1 cellular context compared by ENCODE assay signal in the genomic region with DNA sequence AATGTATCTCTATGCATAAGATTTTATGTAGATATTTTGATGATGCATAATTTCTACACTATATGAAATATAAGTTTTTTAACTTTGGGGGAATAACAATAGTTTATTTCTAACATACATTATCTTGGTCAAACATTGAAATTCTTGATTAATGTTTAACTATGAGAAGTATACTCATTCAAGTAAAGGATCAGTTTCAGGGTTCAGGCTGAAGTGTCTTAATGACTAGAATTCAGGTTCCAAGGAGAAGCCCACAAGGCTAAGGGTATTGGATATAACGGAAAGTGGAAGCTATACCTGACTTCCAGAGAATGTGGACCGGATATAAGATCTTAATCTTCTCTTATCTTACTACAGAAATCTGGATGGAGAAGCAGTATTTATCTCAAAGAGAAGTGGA.
TF ChIP-seq lines count a peak whose summit lies in the region.

A gene with protein sequence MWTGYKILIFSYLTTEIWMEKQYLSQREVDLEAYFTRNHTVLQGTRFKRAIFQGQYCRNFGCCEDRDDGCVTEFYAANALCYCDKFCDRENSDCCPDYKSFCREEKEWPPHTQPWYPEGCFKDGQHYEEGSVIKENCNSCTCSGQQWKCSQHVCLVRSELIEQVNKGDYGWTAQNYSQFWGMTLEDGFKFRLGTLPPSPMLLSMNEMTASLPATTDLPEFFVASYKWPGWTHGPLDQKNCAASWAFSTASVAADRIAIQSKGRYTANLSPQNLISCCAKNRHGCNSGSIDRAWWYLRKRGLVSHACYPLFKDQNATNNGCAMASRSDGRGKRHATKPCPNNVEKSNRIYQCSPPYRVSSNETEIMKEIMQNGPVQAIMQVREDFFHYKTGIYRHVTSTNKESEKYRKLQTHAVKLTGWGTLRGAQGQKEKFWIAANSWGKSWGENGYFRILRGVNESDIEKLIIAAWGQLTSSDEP (plus strand): TSS at position 202 of the 400 bp plus-strand sequence. CDS start 110 bp downstream, at position 312.

TF ChIP-seq in GM12878, 131 proteins besides CTCF, POLR2A, EP300 and RAD21:
- TF ChIP-seq IRF4 (IDR thresholded peaks at IDR 0.05; ENCODE audit: low read depth, low read length) (no peak), ZNF384 (IDR thresholded peaks at IDR 0.05; ENCODE audit: borderline replicate concordance, low read depth, low read length) (no peak), NFXL1 (IDR thresholded peaks at IDR 0.05; ENCODE audit: borderline replicate concordance) (no peak), CEBPB (IDR thresholded peaks at IDR 0.05; ENCODE audit: borderline replicate concordance in 1 of 2, low read depth in 2 of 2, low read length in 2 of 2) (no peak), CBX3 (IDR thresholded peaks at IDR 0.05; ENCODE audit: borderline replicate concordance, low read depth) (no peak), MXI1 (IDR thresholded peaks at IDR 0.05; ENCODE audit: low read depth, low read length) (no peak), MEF2B (IDR thresholded peaks at IDR 0.05; ENCODE audit: partially characterized antibody, poor library complexity, severe bottlenecking) (no peak), TCF12 (IDR thresholded peaks at IDR 0.05; ENCODE audit: low read depth, low read length) (no peak), FOS (IDR thresholded peaks at IDR 0.05; ENCODE audit: borderline replicate concordance, extremely low read depth, insufficient read length) (no peak), STAT3 (IDR thresholded peaks at IDR 0.05; ENCODE audit: low read depth, low read length) (no peak), RUNX3 (IDR thresholded peaks at IDR 0.05; ENCODE audit: low read length) (no peak), POU2F2 (IDR thresholded peaks at IDR 0.05; ENCODE audit: borderline replicate concordance, low read depth, low read length) (no peak), LARP7 (IDR thresholded peaks at IDR 0.05) (no peak), BACH1 (IDR thresholded peaks at IDR 0.05; ENCODE audit: borderline replicate concordance) (no peak), BRCA1 (IDR thresholded peaks at IDR 0.05; ENCODE audit: low read depth, low read length) (no peak), ASH2L (IDR thresholded peaks at IDR 0.05; ENCODE audit: borderline replicate concordance, low read depth) (no peak)
- TF ChIP-seq, protein P1, sequence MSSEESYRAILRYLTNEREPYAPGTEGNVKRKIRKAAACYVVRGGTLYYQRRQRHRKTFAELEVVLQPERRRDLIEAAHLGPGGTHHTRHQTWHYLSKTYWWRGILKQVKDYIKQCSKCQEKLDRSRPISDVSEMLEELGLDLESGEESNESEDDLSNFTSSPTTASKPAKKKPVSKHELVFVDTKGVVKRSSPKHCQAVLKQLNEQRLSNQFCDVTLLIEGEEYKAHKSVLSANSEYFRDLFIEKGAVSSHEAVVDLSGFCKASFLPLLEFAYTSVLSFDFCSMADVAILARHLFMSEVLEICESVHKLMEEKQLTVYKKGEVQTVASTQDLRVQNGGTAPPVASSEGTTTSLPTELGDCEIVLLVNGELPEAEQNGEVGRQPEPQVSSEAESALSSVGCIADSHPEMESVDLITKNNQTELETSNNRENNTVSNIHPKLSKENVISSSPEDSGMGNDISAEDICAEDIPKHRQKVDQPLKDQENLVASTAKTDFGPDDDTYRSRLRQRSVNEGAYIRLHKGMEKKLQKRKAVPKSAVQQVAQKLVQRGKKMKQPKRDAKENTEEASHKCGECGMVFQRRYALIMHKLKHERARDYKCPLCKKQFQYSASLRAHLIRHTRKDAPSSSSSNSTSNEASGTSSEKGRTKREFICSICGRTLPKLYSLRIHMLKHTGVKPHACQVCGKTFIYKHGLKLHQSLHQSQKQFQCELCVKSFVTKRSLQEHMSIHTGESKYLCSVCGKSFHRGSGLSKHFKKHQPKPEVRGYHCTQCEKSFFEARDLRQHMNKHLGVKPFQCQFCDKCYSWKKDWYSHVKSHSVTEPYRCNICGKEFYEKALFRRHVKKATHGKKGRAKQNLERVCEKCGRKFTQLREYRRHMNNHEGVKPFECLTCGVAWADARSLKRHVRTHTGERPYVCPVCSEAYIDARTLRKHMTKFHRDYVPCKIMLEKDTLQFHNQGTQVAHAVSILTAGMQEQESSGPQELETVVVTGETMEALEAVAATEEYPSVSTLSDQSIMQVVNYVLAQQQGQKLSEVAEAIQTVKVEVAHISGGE (CRISPR knock-in tag; IDR thresholded peaks at IDR 0.05): no peak
- TF ChIP-seq, protein P2, sequence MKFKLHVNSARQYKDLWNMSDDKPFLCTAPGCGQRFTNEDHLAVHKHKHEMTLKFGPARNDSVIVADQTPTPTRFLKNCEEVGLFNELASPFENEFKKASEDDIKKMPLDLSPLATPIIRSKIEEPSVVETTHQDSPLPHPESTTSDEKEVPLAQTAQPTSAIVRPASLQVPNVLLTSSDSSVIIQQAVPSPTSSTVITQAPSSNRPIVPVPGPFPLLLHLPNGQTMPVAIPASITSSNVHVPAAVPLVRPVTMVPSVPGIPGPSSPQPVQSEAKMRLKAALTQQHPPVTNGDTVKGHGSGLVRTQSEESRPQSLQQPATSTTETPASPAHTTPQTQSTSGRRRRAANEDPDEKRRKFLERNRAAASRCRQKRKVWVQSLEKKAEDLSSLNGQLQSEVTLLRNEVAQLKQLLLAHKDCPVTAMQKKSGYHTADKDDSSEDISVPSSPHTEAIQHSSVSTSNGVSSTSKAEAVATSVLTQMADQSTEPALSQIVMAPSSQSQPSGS (IDR thresholded peaks at IDR 0.05; ENCODE audit: low read length): no peak
- TF ChIP-seq, protein P3, sequence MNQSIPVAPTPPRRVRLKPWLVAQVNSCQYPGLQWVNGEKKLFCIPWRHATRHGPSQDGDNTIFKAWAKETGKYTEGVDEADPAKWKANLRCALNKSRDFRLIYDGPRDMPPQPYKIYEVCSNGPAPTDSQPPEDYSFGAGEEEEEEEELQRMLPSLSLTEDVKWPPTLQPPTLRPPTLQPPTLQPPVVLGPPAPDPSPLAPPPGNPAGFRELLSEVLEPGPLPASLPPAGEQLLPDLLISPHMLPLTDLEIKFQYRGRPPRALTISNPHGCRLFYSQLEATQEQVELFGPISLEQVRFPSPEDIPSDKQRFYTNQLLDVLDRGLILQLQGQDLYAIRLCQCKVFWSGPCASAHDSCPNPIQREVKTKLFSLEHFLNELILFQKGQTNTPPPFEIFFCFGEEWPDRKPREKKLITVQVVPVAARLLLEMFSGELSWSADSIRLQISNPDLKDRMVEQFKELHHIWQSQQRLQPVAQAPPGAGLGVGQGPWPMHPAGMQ (IDR thresholded peaks at IDR 0.05; ENCODE audit: borderline replicate concordance): no peak
- TF ChIP-seq, protein P4, sequence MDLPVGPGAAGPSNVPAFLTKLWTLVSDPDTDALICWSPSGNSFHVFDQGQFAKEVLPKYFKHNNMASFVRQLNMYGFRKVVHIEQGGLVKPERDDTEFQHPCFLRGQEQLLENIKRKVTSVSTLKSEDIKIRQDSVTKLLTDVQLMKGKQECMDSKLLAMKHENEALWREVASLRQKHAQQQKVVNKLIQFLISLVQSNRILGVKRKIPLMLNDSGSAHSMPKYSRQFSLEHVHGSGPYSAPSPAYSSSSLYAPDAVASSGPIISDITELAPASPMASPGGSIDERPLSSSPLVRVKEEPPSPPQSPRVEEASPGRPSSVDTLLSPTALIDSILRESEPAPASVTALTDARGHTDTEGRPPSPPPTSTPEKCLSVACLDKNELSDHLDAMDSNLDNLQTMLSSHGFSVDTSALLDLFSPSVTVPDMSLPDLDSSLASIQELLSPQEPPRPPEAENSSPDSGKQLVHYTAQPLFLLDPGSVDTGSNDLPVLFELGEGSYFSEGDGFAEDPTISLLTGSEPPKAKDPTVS (IDR thresholded peaks at IDR 0.05; ENCODE audit: low read depth, low read length): no peak
